Comparison of ENCODE assay signal across 20 cellular contexts in genomic region chr2:75328156-75328555, GRCh38.
"Had no signal": no experiment of that assay in that cellular context is flagged by ENCODE, and none has a peak within 500 bp of the region (broad histone marks: within the 10 kb centered on the region; RNA-seq: fewer than 3 reads in every experiment).

No MANE protein-coding gene starts in this region.

- H3K79me2 ChIP-seq: hepatocyte had no signal

- H3K9me3 ChIP-seq: left ventricle myocardium inferior, ovary, prostate gland, spleen, suprapubic skin, thoracic aorta, tibial artery, uterus had no signal

- H3K27ac ChIP-seq: hepatocyte, left ventricle myocardium inferior, ovary, prostate gland, spleen, suprapubic skin, thoracic aorta, tibial artery, uterus had no signal

- ATAC-seq: natural killer cell; right cardiac atrium; sciatic nerve; stimulated activated effector memory CD8-positive, alpha-beta T cell treated with anti-CD3 and anti-CD28 coated beads, Interleukin-12 subunit alpha, Interleukin-12 subunit beta, amount 100 ng/mL, for 72 hours had no signal

- H3K27me3 ChIP-seq: hepatocyte, ovary, spleen, suprapubic skin, tibial artery, uterus had no signal

- H3K4me1 ChIP-seq: prostate gland, spleen, suprapubic skin, tibial artery, uterus had no signal

- H3K36me3 ChIP-seq: left ventricle myocardium inferior, ovary, prostate gland, spleen, suprapubic skin, thoracic aorta, tibial artery, uterus had no signal

- H2AFZ ChIP-seq: hepatocyte had no signal

- H3K4me2 ChIP-seq: hepatocyte had no signal

- DNase-seq: left ventricle myocardium inferior; naive B cell; natural killer cell; nephron progenitor cell; ovary; retina; right cardiac atrium; spleen; stimulated activated CD4-positive, alpha-beta T cell treated with anti-CD3 and anti-CD28 coated beads, Interleukin-4, amount 100 ng/mL, for 24 hours; stimulated activated naive CD4-positive, alpha-beta T cell; tibial artery; uterus had no signal

- H3K4me3 ChIP-seq: hepatocyte, left ventricle myocardium inferior, lung, ovary, prostate gland, skin epidermis, spleen, suprapubic skin, thoracic aorta, tibial artery, uterus had no signal
